ENCODE assay signal across 14 cellular contexts in the genomic region with DNA sequence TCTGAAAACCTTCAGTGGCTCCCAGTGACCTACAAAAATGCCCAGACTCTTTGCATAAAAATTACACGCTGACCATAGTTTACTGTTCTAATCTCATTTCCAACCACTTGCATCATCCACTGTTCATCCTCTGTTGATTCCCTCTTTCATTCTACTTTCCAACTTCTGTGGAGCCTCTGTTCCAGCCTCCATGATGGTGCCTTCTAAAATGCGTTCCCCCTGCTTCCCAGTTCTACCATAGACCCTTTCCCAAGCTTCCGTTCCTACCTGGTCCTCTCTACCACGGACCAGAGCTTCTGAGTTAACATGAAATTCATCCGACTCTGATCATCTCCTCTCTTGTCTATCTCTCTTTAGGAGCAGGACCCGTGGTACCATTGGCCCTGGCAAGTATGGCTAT.
DNase-seq lines count a peak whose midpoint lies in the region; ATAC-seq lines count a peak whose summit lies in the region.
"Had no signal": no experiment of that assay in that cellular context is flagged by ENCODE, and none has a peak within 500 bp of the region (broad histone marks: within the 10 kb centered on the region; RNA-seq: fewer than 3 reads in every experiment).

No MANE protein-coding gene starts in this region.

- H3K9ac ChIP-seq in adipocyte (ENCODE audit: low read length) = no peak overlapping the region

- no peaks in the 10 kb centered on the region for H3K9me3 ChIP-seq in adipocyte (ENCODE audit: control insufficient read depth, low read length)
- H3K9me3 ChIP-seq: BE2C had no signal

- H3K27me3 ChIP-seq in adipocyte (replicated peaks; ENCODE audit: control insufficient read depth, insufficient read depth, low read length) = no peaks in the 10 kb centered on the region
- H3K27me3 ChIP-seq: BE2C had no signal

- DNase-seq in NCI-H460 (ENCODE audit: extremely low read depth, low read depth) (peak; percentile 14), adipocyte (ENCODE audit: low read depth) (peak; percentile 48), left lobe of liver (ENCODE audit: low spot score) (no peak), sciatic nerve (ENCODE audit: low spot score) (no peak), NCI-H1930 (lab: John Stamatoyannopoulos, UW) (no peak)
- DNase-seq: BE2C; CD4-positive, alpha-beta memory T cell; DMS153; DMS79 treated with DMSO at 0.1 percent for 48 hours; EL; HCEC 1CT; HFFc6 had no signal

- intact Hi-C loops in sciatic nerve (cut with DNase I) = no loop called here

- ATAC-seq in left lobe of liver = peak; percentile 7
- ATAC-seq in GM21423 (IDR thresholded peaks at IDR 0.05; ENCODE audit: unreplicated experiment) = no peak
- no peak for ATAC-seq in GM19351 (IDR thresholded peaks at IDR 0.05; ENCODE audit: unreplicated experiment)
- no peak for ATAC-seq in sciatic nerve

- no peaks in the 10 kb centered on the region for H3K4me1 ChIP-seq in adipocyte (ENCODE audit: control insufficient read depth, insufficient read depth, low read length)
- H3K4me1 ChIP-seq: BE2C had no signal

- H3K36me3 ChIP-seq in adipocyte (ENCODE audit: control insufficient read depth, insufficient read depth, low read length, severe bottlenecking) = no peaks in the 10 kb centered on the region
- H3K36me3 ChIP-seq: BE2C had no signal

- H3K4me3 ChIP-seq in adipocyte (ENCODE audit: low read length) = no peak overlapping the region

Comparison
In these comparisons a context has a peak if more than half of its experiments do, and no peak if none do; other contexts are left out.
1. DNase-seq: peak in NCI-H460 (single experiment) and adipocyte (single experiment); none in left lobe of liver (single experiment), sciatic nerve (single experiment) and NCI-H1930 (0 of 2).